10 cellular contexts compared by ENCODE assay signal in genomic region chr4:138053601-138054322, GRCh38.
DNase-seq lines count a peak whose midpoint lies in the region; ATAC-seq lines count a peak whose summit lies in the region.
"Had no signal": no experiment of that assay in that cellular context is flagged by ENCODE, and none has a peak within 500 bp of the region (broad histone marks: within the 10 kb centered on the region; RNA-seq: fewer than 3 reads in every experiment).

No MANE protein-coding gene starts in this region.

- no peak for ATAC-seq in HG02852 (IDR thresholded peaks at IDR 0.05; ENCODE audit: unreplicated experiment)
- no peak for ATAC-seq in HG03354 (IDR thresholded peaks at IDR 0.05; ENCODE audit: poor library complexity, severe bottlenecking, unreplicated experiment)
- ATAC-seq: activated CD4-positive, CD25-positive, alpha-beta regulatory T cell treated with anti-CD3 and anti-CD28 coated beads, Interleukin-2, amount 50 U/mL, for 24 hours had no signal

- DNase-seq in A172 (ENCODE audit: low spot score) (peak; percentile 95), HS-27A (ENCODE audit: low read depth) (peak; percentile 86), amniotic stem cell (lab: John Stamatoyannopoulos, UW) (peak; percentile 64), iris pigment epithelial cell (ENCODE audit: low read depth) (peak; percentile 97), cerebellar nuclear complex (lab: John Stamatoyannopoulos, UW) (no peak), NCI-H748 (lab: John Stamatoyannopoulos, UW; ENCODE audit: unreplicated experiment) (no peak)
- DNase-seq: NCI-H446 had no signal

Comparison
In these comparisons a context has a peak if more than half of its experiments do, and no peak if none do; other contexts are left out.
1. DNase-seq: peak in A172 (single experiment), HS-27A (single experiment), amniotic stem cell (single experiment) and iris pigment epithelial cell (single experiment); none in cerebellar nuclear complex (0 of 2) and NCI-H748 (single experiment).